ENCODE assay signal across 19 cellular contexts in the genomic region with DNA sequence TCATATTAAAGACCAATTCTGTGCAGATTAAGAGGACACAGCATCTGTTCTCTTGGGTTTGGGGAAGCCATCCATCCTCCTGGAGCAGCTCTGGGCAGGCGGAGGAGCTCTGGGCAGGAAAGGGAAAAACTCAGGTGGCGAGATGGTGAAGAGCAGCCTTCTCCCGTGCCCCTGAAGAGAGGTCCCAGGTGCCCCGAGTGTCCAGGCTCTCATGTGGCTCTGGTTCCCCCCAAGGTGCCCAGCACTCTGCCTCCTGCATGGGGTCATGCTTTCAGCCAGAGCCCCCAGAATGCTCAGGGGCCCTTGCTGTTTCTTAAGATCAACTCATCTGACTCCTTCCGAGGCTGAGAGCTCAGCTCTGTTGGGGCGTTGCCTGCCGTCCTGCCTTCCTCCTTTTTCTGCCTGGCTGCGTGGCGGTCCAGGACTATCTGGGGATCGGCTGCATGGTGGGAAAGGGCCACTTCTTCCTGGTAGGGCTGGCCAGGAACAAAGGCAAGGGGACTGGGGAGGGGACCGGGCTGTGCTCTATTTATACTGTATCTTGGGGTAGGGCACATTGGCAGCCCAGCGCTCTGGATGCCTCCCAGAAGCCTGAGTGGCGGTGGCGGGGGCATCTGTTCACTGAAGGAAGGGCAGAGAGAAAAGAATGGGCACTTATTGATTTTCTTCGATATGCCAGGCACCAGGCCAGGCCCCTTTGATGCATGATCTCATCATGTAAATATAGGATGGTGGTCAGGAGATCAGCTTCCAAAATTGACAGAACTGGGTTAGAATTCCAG.
DNase-seq lines count a peak whose midpoint lies in the region; ATAC-seq, FAIRE-seq and TF ChIP-seq lines count a peak whose summit lies in the region.
"Had no signal": no experiment of that assay in that cellular context is flagged by ENCODE, and none has a peak within 500 bp of the region (broad histone marks: within the 10 kb centered on the region; RNA-seq: fewer than 3 reads in every experiment).

No MANE protein-coding gene starts in this region.

- no peak overlapping the region for H3K4me2 ChIP-seq in PC-3 (ENCODE audit: low read length)
- H3K4me2 ChIP-seq: PC-9 had no signal

- H3F3A ChIP-seq in PC-3 (ENCODE audit: low read length, unreplicated experiment), result no peaks in the 10 kb centered on the region

- no peak overlapping the region for H3K9ac ChIP-seq in PC-3 (ENCODE audit: low read length)

- no peak overlapping the region for H3K4me3 ChIP-seq in A673 (ENCODE audit: low read depth, low read length, poor library complexity, severe bottlenecking)
- no peak overlapping the region for H3K4me3 ChIP-seq in PC-3 (ENCODE audit: low read length)
- H3K4me3 ChIP-seq: gastroesophageal sphincter, GM12878, left lung, PC-9 had no signal

- no peaks in the 10 kb centered on the region for H4K20me1 ChIP-seq in PC-3 (ENCODE audit: low read length)

- intact Hi-C loops in left colon (cut with DNase I, micrococcal nuclease), result no loop called here
- intact Hi-C loops in A673 (cut with micrococcal nuclease; ENCODE audit: unreplicated experiment), result no loop called here
- intact Hi-C loops in PC-3 (cut with micrococcal nuclease), result no loop called here

- no peak overlapping the region for H2AFZ ChIP-seq in PC-3 (ENCODE audit: low read length)
- H2AFZ ChIP-seq: PC-9 had no signal

- no peaks in the 10 kb centered on the region for H3K79me2 ChIP-seq in PC-3 (ENCODE audit: low read length)

- DNase-seq in COR-L47 (lab: John Stamatoyannopoulos, UW) (peak; percentile 73), NCI-H1105 (lab: John Stamatoyannopoulos, UW) (peak; percentile 15), NCI-H69 (lab: John Stamatoyannopoulos, UW) (peak; percentile 36), left colon (no peak), NCI-H1694 (lab: John Stamatoyannopoulos, UW) (no peak), frontal cortex (ENCODE audit: low spot score in 2 of 2) (no peak), A673 (ENCODE audit: low spot score) (no peak), PC-3 (no peak)
- DNase-seq: CD8-positive, alpha-beta T cell; dermis blood vessel endothelial cell; GF-D8; IMR-90; MM.1S; PC-9 had no signal

- POLR2A ChIA-PET in A673 (lab: Charles Lee; ENCODE audit: low non-redundant PET) (no interaction called here), PC-3 (lab: Charles Lee; ENCODE audit: unreplicated experiment) (no interaction called here)

- H3K27me3 ChIP-seq in A673 (replicated peaks; ENCODE audit: insufficient read depth, low read depth, low read length, poor library complexity) (peaks cover 22% of the 10 kb centered on the region), PC-3 (ENCODE audit: low read length) (peaks cover 71% of the 10 kb centered on the region)

- H3K27ac ChIP-seq in A673 (ENCODE audit: low read depth, low read length, poor library complexity, severe bottlenecking) (no peak overlapping the region), PC-3 (ENCODE audit: low read length) (no peak overlapping the region)
- H3K27ac ChIP-seq: gastroesophageal sphincter, left lung, PC-9 had no signal

- peak; percentile 31 for ATAC-seq in left colon
- no peak for ATAC-seq in PC-3
- ATAC-seq: activated T-helper 17 cell treated with anti-CD3 and anti-CD28 coated beads, Interleukin-2, amount 50 U/mL, for 72 hours; CD8-positive, alpha-beta T cell; gastroesophageal sphincter; GM12878; left lung had no signal

- TF ChIP-seq CTCF in A673 (conservative IDR thresholded peaks at IDR 0.05; ENCODE audit: low read depth, low read length), result no peak
- TF ChIP-seq CTCF in PC-3 (conservative IDR thresholded peaks at IDR 0.05; ENCODE audit: low read depth, low read length), result no peak

- FAIRE-seq in frontal cortex (lab: Jason Lieb, UNC), result no peak
- FAIRE-seq: bronchial epithelial cell, GM12878 had no signal

- no peaks in the 10 kb centered on the region for H3K4me1 ChIP-seq in A673 (ENCODE audit: insufficient read depth, low read length, poor library complexity, severe bottlenecking)
- H3K4me1 ChIP-seq in PC-3 (ENCODE audit: insufficient read depth, low read length), result no peaks in the 10 kb centered on the region
- H3K4me1 ChIP-seq: gastroesophageal sphincter had no signal

- H3K36me3 ChIP-seq in A673 (ENCODE audit: insufficient read depth, low read length, poor library complexity, severe bottlenecking) (no peaks in the 10 kb centered on the region), PC-3 (ENCODE audit: low read depth, low read length) (no peaks in the 10 kb centered on the region)
- H3K36me3 ChIP-seq: gastroesophageal sphincter, left lung had no signal

- H3K9me3 ChIP-seq in A673 (ENCODE audit: low read depth, low read length, poor library complexity, severe bottlenecking), result no peaks in the 10 kb centered on the region
- no peaks in the 10 kb centered on the region for H3K9me3 ChIP-seq in PC-3 (ENCODE audit: low read length)
- H3K9me3 ChIP-seq: left lung had no signal

- BruUV-seq in A673 (replicated peaks; lab: Mats Ljungman, UMichigan) (no TSS peak), PC-3 (replicated peaks; lab: Mats Ljungman, UMichigan) (no TSS peak)

- H3K9me2 ChIP-seq in PC-3 (replicated peaks; ENCODE audit: low read length), result no peaks in the 10 kb centered on the region

- CTCF ChIA-PET in A673 (lab: Charles Lee), result no interaction called here
- CTCF ChIA-PET in PC-3 (lab: Charles Lee), result no interaction called here

Comparison
In these comparisons a context has a peak if more than half of its experiments do, and no peak if none do; other contexts are left out.
1. DNase-seq: peak in COR-L47 (single experiment), NCI-H1105 (single experiment) and NCI-H69 (single experiment); none in left colon (0 of 2), NCI-H1694 (single experiment), frontal cortex (0 of 2), A673 (single experiment) and PC-3 (single experiment).